In the genomic region with DNA sequence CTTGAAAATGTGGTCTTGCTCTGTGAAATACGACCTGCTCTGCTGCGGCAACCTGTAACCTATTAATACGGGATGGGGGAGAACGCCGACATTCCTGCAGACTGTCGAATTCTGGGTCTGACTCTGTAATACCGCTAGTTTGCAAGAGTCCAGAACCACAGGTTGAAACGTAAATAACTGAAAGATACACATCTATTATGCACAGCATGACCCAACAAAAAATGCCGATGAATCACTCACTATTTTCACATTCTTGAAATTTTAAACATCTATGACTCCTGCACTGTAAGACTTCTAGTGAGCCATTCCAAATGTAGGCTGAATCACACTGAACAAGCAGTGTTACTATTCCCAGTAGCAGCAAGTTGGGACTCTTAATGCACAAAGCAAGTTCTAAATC, we compare ENCODE assay signal across 2 cellular contexts.
TF ChIP-seq lines count a peak whose summit lies in the region.

No MANE protein-coding gene starts in this region.

TF ChIP-seq in K562, 482 proteins besides CTCF, POLR2A, EP300 and RAD21:
- TF ChIP-seq, protein P1, sequence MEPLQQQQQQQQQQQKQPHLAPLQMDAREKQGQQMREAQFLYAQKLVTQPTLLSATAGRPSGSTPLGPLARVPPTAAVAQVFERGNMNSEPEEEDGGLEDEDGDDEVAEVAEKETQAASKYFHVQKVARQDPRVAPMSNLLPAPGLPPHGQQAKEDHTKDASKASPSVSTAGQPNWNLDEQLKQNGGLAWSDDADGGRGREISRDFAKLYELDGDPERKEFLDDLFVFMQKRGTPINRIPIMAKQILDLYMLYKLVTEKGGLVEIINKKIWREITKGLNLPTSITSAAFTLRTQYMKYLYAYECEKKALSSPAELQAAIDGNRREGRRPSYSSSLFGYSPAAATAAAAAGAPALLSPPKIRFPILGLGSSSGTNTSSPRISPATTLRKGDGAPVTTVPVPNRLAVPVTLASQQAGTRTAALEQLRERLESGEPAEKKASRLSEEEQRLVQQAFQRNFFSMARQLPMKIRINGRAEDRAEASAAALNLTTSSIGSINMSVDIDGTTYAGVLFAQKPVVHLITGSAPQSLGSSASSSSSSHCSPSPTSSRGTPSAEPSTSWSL (CRISPR knock-in tag; IDR thresholded peaks at IDR 0.05; ENCODE audit: borderline replicate concordance): no peak
- TF ChIP-seq HSF4 (CRISPR knock-in tag; IDR thresholded peaks at IDR 0.05; ENCODE audit: borderline replicate concordance): no peak
- peak; percentile 36; the same call in 1 of the 2 replicates for TF ChIP-seq FOSL1 (tag; conservative IDR thresholded peaks at IDR 0.05)
- TF ChIP-seq ZC3H4 (CRISPR knock-in tag; IDR thresholded peaks at IDR 0.05; ENCODE audit: borderline replicate concordance): no peak

TF ChIP-seq in HEK293T, 16 proteins besides CTCF, POLR2A, EP300 and RAD21:
- TF ChIP-seq SUZ12 (IDR thresholded peaks at IDR 0.05) (no peak), BHLHE40 (IDR thresholded peaks at IDR 0.05; ENCODE audit: borderline replicate concordance) (no peak), ZNF384 (IDR thresholded peaks at IDR 0.05) (no peak), TARDBP (IDR thresholded peaks at IDR 0.05) (no peak), NFRKB (IDR thresholded peaks at IDR 0.05) (no peak), L3MBTL2 (conservative IDR thresholded peaks at IDR 0.05) (no peak), HDGF (IDR thresholded peaks at IDR 0.05; ENCODE audit: borderline replicate concordance) (no peak), FOXK2 (IDR thresholded peaks at IDR 0.05) (no peak), CTBP1 (IDR thresholded peaks at IDR 0.05; ENCODE audit: borderline replicate concordance) (no peak), ARNT (IDR thresholded peaks at IDR 0.05) (no peak), SP1 (IDR thresholded peaks at IDR 0.05) (no peak), ELF4 (IDR thresholded peaks at IDR 0.05) (no peak), LEF1 (IDR thresholded peaks at IDR 0.05; ENCODE audit: borderline replicate concordance) (no peak), FOXA1 (IDR thresholded peaks at IDR 0.05) (no peak), FOXM1 (IDR thresholded peaks at IDR 0.05; ENCODE audit: borderline replicate concordance) (no peak)
- TF ChIP-seq, protein P2, sequence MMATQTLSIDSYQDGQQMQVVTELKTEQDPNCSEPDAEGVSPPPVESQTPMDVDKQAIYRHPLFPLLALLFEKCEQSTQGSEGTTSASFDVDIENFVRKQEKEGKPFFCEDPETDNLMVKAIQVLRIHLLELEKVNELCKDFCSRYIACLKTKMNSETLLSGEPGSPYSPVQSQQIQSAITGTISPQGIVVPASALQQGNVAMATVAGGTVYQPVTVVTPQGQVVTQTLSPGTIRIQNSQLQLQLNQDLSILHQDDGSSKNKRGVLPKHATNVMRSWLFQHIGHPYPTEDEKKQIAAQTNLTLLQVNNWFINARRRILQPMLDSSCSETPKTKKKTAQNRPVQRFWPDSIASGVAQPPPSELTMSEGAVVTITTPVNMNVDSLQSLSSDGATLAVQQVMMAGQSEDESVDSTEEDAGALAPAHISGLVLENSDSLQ (IDR thresholded peaks at IDR 0.05): no peak
